In genomic region chr7:128352138-128352537, GRCh38 we compare ENCODE assay signal across 9 cellular contexts. TPM values are rescaled to one million over a fixed set of nuclear protein-coding genes. Genes with fewer than 3 reads are reported as not detected.
DNase-seq lines count a peak whose midpoint lies in the region; ATAC-seq and TF ChIP-seq lines count a peak whose summit lies in the region.
"Had no signal": no experiment of that assay in that cellular context is flagged by ENCODE, and none has a peak within 500 bp of the region (broad histone marks: within the 10 kb centered on the region; RNA-seq: fewer than 3 reads in every experiment).

No MANE protein-coding gene starts in this region.

- H3K9me3 Mint-ChIP-seq in activated CD4-positive, alpha-beta T cell treated with anti-CD3 and anti-CD28 coated beads for 36 hours (ENCODE audit: low read depth): no peaks in the 10 kb centered on the region

- H3K4me1 ChIP-seq in ascending aorta: peaks cover 9 to 10% of the 10 kb centered on the region in 2 donors

- H3K4me1 Mint-ChIP-seq in activated CD4-positive, alpha-beta T cell treated with anti-CD3 and anti-CD28 coated beads for 36 hours: no peaks in the 10 kb centered on the region

- no peak for TF ChIP-seq POLR2A in GM18505 (IDR thresholded peaks at IDR 0.05; ENCODE audit: borderline replicate concordance, extremely low read depth, insufficient read depth, insufficient read length)

- peak; percentile 44 for ATAC-seq in activated CD4-positive, alpha-beta T cell treated with anti-CD3 and anti-CD28 coated beads for 36 hours
- ATAC-seq in GM18505 (IDR thresholded peaks at IDR 0.05; ENCODE audit: unreplicated experiment): no peak
- ATAC-seq in GM18519 (IDR thresholded peaks at IDR 0.05; ENCODE audit: low FRiP score, unreplicated experiment): no peak
- ATAC-seq in HG02852 (IDR thresholded peaks at IDR 0.05; ENCODE audit: unreplicated experiment): no peak

- no peak overlapping the region for H3K27ac Mint-ChIP-seq in activated CD4-positive, alpha-beta T cell treated with anti-CD3 and anti-CD28 coated beads for 36 hours

- H3K27ac ChIP-seq in ascending aorta: no peak overlapping the region

- POLR2A ChIA-PET in activated CD4-positive, alpha-beta T cell treated with anti-CD3 and anti-CD28 coated beads for 36 hours (lab: Charles Lee): no interaction called here

- H3K36me3 Mint-ChIP-seq in activated CD4-positive, alpha-beta T cell treated with anti-CD3 and anti-CD28 coated beads for 36 hours (ENCODE audit: low read depth): no peaks in the 10 kb centered on the region

- no peaks in the 10 kb centered on the region for H3K36me3 ChIP-seq in ascending aorta

- no peaks in the 10 kb centered on the region for H3K9me3 ChIP-seq in ascending aorta

- peak; percentile 61 to 70 (median 69) for TF ChIP-seq CTCF in ascending aorta (IDR thresholded peaks at IDR 0.05)

- H3K27me3 Mint-ChIP-seq in activated CD4-positive, alpha-beta T cell treated with anti-CD3 and anti-CD28 coated beads for 36 hours: peaks cover 29% of the 10 kb centered on the region

- CTCF ChIA-PET in activated CD4-positive, alpha-beta T cell treated with anti-CD3 and anti-CD28 coated beads for 36 hours (lab: Charles Lee): interaction anchor here (0.8 to 8.8 kb wide), 4 partner anchors 8 to 101 kb away, joined by 3 to 321 read pairs (median 4); partner anchors contain the start of gene RBM28

- peak; percentile 66 for DNase-seq in activated CD4-positive, alpha-beta T cell treated with anti-CD3 and anti-CD28 coated beads for 36 hours
- no peak for DNase-seq in activated CD4-positive, alpha-beta T cell treated with anti-CD3 and anti-CD28 coated beads, Interleukin-2, amount 50 U/mL, for 4 hours
- DNase-seq in ascending aorta (ENCODE audit: low spot score in 2 of 2) (peak in 1 of 2 donors; percentile 73), iPS-NIHi11 (ENCODE audit: low spot score) (peak; percentile 91)
- peak; percentile 19 for DNase-seq in stimulated activated CD4-positive, alpha-beta T cell treated with anti-CD3 and anti-CD28 coated beads, Interleukin-1b, Interleukin-23, amount 100 ng/mL, for 48 hours
- DNase-seq: DND-41 had no signal

- no peaks in the 10 kb centered on the region for H3K27me3 ChIP-seq in ascending aorta

- H3K4me3 Mint-ChIP-seq in activated CD4-positive, alpha-beta T cell treated with anti-CD3 and anti-CD28 coated beads for 36 hours: no peak overlapping the region

- H3K4me3 ChIP-seq in ascending aorta: peak overlapping the region; percentile 51 to 68

- intact Hi-C loops in activated CD4-positive, alpha-beta T cell treated with anti-CD3 and anti-CD28 coated beads for 36 hours (cut with DNase I, micrococcal nuclease): loop anchor here in 1 of 2 experiments (1.0 kb wide), 1 partner anchor 35 kb away; no protein-coding TSS in a partner anchor
- intact Hi-C loops in ascending aorta (cut with DNase I): loop anchor here (1.0 kb wide), 1 partner anchor 35 kb away; no protein-coding TSS in a partner anchor

RNA-seq across cellular contexts. Expression of gene RBM28, which starts 8.4 kb away (rescaled TPM):
- total RNA-seq in activated CD4-positive, alpha-beta T cell treated with anti-CD3 and anti-CD28 coated beads for 36 hours: 10 to 100 TPM; 55.0 to 55.2 TPM
- total RNA-seq in ascending aorta: 23.8 TPM

RNA-seq across cellular contexts. Expression of gene PRRT4, which starts 9.4 kb away (rescaled TPM):
- under 1 TPM; 0.23 to 0.39 TPM for total RNA-seq in activated CD4-positive, alpha-beta T cell treated with anti-CD3 and anti-CD28 coated beads for 36 hours
- total RNA-seq in ascending aorta: 7.6 TPM

RNA-seq across cellular contexts. Expression of gene IMPDH1, which starts 57.6 kb away (rescaled TPM):
- 10 to 100 TPM; 59.0 to 60.7 TPM for total RNA-seq in activated CD4-positive, alpha-beta T cell treated with anti-CD3 and anti-CD28 coated beads for 36 hours
- total RNA-seq in ascending aorta: 148 TPM

Comparison
In these comparisons a context has a peak if more than half of its experiments do, and no peak if none do; other contexts are left out.
1. DNase-seq: peak in activated CD4-positive, alpha-beta T cell treated with anti-CD3 and anti-CD28 coated beads for 36 hours (single experiment), iPS-NIHi11 (single experiment) and stimulated activated CD4-positive, alpha-beta T cell treated with anti-CD3 and anti-CD28 coated beads, Interleukin-1b, Interleukin-23, amount 100 ng/mL, for 48 hours (single experiment); none in activated CD4-positive, alpha-beta T cell treated with anti-CD3 and anti-CD28 coated beads, Interleukin-2, amount 50 U/mL, for 4 hours (0 of 2).